ENCODE assay signal across 9 cellular contexts in genomic region chr1:167328762-167329483, GRCh38.
DNase-seq lines count a peak whose midpoint lies in the region; ATAC-seq and TF ChIP-seq lines count a peak whose summit lies in the region.
"Had no signal": no experiment of that assay in that cellular context is flagged by ENCODE, and none has a peak within 500 bp of the region (broad histone marks: within the 10 kb centered on the region; RNA-seq: fewer than 3 reads in every experiment).

No MANE protein-coding gene starts in this region.

- H3K9me3 ChIP-seq in tibial artery = peaks cover 0 to under 1% (median 0%) of the 10 kb centered on the region in 3 donors

- H3K27ac ChIP-seq in tibial artery = no peak overlapping the region

- peak; percentile 64 for DNase-seq in D341Med (ENCODE audit: low spot score)
- no peak for DNase-seq in activated naive CD8-positive, alpha-beta T cell treated with anti-CD3 and anti-CD28 coated beads for 36 hours
- DNase-seq in posterior cingulate gyrus = peak in 9 of 10 donors; percentile 19 to 90 (median 35)
- DNase-seq in DMS153 (lab: John Stamatoyannopoulos, UW) = no peak
- DNase-seq in tibial artery = no peak
- DNase-seq in NCI-H1694 treated with DMSO at 0.1 percent for 48 hours (lab: John Stamatoyannopoulos, UW) = no peak

- no peaks in the 10 kb centered on the region for H3K27me3 Mint-ChIP-seq in activated naive CD8-positive, alpha-beta T cell treated with anti-CD3 and anti-CD28 coated beads for 36 hours
- H3K27me3 Mint-ChIP-seq: activated naive CD8-positive, alpha-beta T cell had no signal

- ATAC-seq in GM19468 (IDR thresholded peaks at IDR 0.05; ENCODE audit: extremely low read depth, unreplicated experiment) = peak; percentile 58
- ATAC-seq in HG03457 (IDR thresholded peaks at IDR 0.05; ENCODE audit: unreplicated experiment) = peak; percentile 51

- H3K4me1 ChIP-seq in tibial artery = peaks cover 0 to 8% (median 3%) of the 10 kb centered on the region in 4 donors

- peaks cover 39% of the 10 kb centered on the region for H3K4me1 Mint-ChIP-seq in activated naive CD8-positive, alpha-beta T cell treated with anti-CD3 and anti-CD28 coated beads for 36 hours

- intact Hi-C loops in posterior cingulate gyrus (cut with DNase I) (no loop called here), tibial artery (cut with DNase I; ENCODE audit: low total_unique reads) (no loop called here)

- peaks cover 49% of the 10 kb centered on the region for H3K36me3 Mint-ChIP-seq in activated naive CD8-positive, alpha-beta T cell treated with anti-CD3 and anti-CD28 coated beads for 36 hours

- H3K4me3 ChIP-seq in tibial artery = no peak overlapping the region

- H3K27me3 ChIP-seq in tibial artery = no peaks in the 10 kb centered on the region

- H3K4me3 Mint-ChIP-seq in activated naive CD8-positive, alpha-beta T cell treated with anti-CD3 and anti-CD28 coated beads for 36 hours = no peak overlapping the region
- H3K4me3 Mint-ChIP-seq: activated naive CD8-positive, alpha-beta T cell had no signal

- peak overlapping the region; percentile 39 for H3K27ac Mint-ChIP-seq in activated naive CD8-positive, alpha-beta T cell treated with anti-CD3 and anti-CD28 coated beads for 36 hours
- H3K27ac Mint-ChIP-seq: activated naive CD8-positive, alpha-beta T cell had no signal

- no peak for TF ChIP-seq CTCF in tibial artery (IDR thresholded peaks at IDR 0.05)

- H3K36me3 ChIP-seq in tibial artery = peaks cover 1 to 11% (median 9%) of the 10 kb centered on the region in 3 donors

- H3K9me3 Mint-ChIP-seq in activated naive CD8-positive, alpha-beta T cell treated with anti-CD3 and anti-CD28 coated beads for 36 hours = peaks cover 18% of the 10 kb centered on the region

Comparison
In these comparisons a context has a peak if more than half of its experiments do, and no peak if none do; other contexts are left out.
1. DNase-seq: peak in D341Med (single experiment) and posterior cingulate gyrus (9 of 10); none in activated naive CD8-positive, alpha-beta T cell treated with anti-CD3 and anti-CD28 coated beads for 36 hours (single experiment), DMS153 (single experiment), tibial artery (0 of 2) and NCI-H1694 treated with DMSO at 0.1 percent for 48 hours (single experiment).